Comparison of ENCODE assay signal across 1 cellular context in genomic region chr17:36532435-36532975, GRCh38.
TF ChIP-seq lines count a peak whose summit lies in the region.

No MANE protein-coding gene starts in this region.

TF ChIP-seq in GM23338, 12 proteins besides CTCF, POLR2A, EP300 and RAD21 (continued from another document):
- TF ChIP-seq ZNF331 (CRISPR knock-in tag; IDR thresholded peaks at IDR 0.05; ENCODE audit: low read depth) (no peak), ZNF462 (CRISPR knock-in tag; IDR thresholded peaks at IDR 0.05) (no peak), CREB1 (CRISPR knock-in tag; IDR thresholded peaks at IDR 0.05; ENCODE audit: low read depth) (no peak), NANOG (IDR thresholded peaks at IDR 0.05; ENCODE audit: borderline replicate concordance) (no peak)
